ENCODE assay signal across 8 cellular contexts in genomic region chr12:122021193-122021821, GRCh38. TPM values are rescaled to one million over a fixed set of nuclear protein-coding genes. Genes with fewer than 3 reads are reported as not detected.
DNase-seq lines count a peak whose midpoint lies in the region; ATAC-seq, FAIRE-seq and TF ChIP-seq lines count a peak whose summit lies in the region.

No MANE protein-coding gene starts in this region.

- no peak overlapping the region for H3K27ac ChIP-seq in astrocyte (ENCODE audit: low read depth, low read length)
- H3K27ac ChIP-seq in skin epidermis, result peak overlapping the region in 13 of 21 experiments; percentile 17 to 87 (median 52)

- H3K4me3 ChIP-seq in MG63, result peak overlapping the region; percentile 54
- peak overlapping the region; percentile 62 for H3K4me3 ChIP-seq in astrocyte (ENCODE audit: insufficient read depth, low read depth, low read length)
- H3K4me3 ChIP-seq in iPS-15b (ENCODE audit: low read depth, low read length), result peak overlapping the region; percentile 55
- peak overlapping the region; percentile 48 to 78 (median 57) for H3K4me3 ChIP-seq in skin epidermis

- peak overlapping the region; percentile 88 for H3K4me3 Mint-ChIP-seq in astrocyte (ENCODE audit: unreplicated experiment)

- ATAC-seq in HG03139 (IDR thresholded peaks at IDR 0.05; ENCODE audit: unreplicated experiment), result no peak
- ATAC-seq in HG02642 (IDR thresholded peaks at IDR 0.05; ENCODE audit: poor library complexity, unreplicated experiment), result no peak
- ATAC-seq in activated CD4-positive, CD25-positive, alpha-beta regulatory T cell treated with anti-CD3 and anti-CD28 coated beads, Interleukin-2, amount 50 U/mL, for 24 hours, result no peak

- peak overlapping the region; percentile 87 for H2AFZ ChIP-seq in astrocyte (ENCODE audit: low read depth, low read length)

- H3K27ac Mint-ChIP-seq in astrocyte (ENCODE audit: unreplicated experiment), result no peak overlapping the region

- peaks cover 10% of the 10 kb centered on the region for H3K9me3 Mint-ChIP-seq in astrocyte (ENCODE audit: unreplicated experiment)

- peaks cover 3% of the 10 kb centered on the region for H3K4me1 Mint-ChIP-seq in astrocyte (ENCODE audit: low read depth, unreplicated experiment)

- no peaks in the 10 kb centered on the region for H3K27me3 ChIP-seq in MG63
- no peaks in the 10 kb centered on the region for H3K27me3 ChIP-seq in astrocyte (ENCODE audit: insufficient read depth, low read length)
- H3K27me3 ChIP-seq in iPS-15b (ENCODE audit: control insufficient read depth, insufficient read depth, low read length), result peaks cover 18% of the 10 kb centered on the region

- H3K9me3 ChIP-seq in MG63, result 0 out of 2 replicates have a peak, but pooled peaks cover 2% of the 10 kb centered on the region
- H3K9me3 ChIP-seq in astrocyte (ENCODE audit: insufficient read depth, low read depth, low read length), result no peaks in the 10 kb centered on the region
- H3K9me3 ChIP-seq in iPS-15b (ENCODE audit: control insufficient read depth, insufficient read depth, low read length), result no peaks in the 10 kb centered on the region

- H4K20me1 ChIP-seq in astrocyte (ENCODE audit: insufficient read depth, low read length), result peaks cover 1% of the 10 kb centered on the region

- peaks cover 15% of the 10 kb centered on the region for H3K79me2 ChIP-seq in astrocyte (ENCODE audit: insufficient read depth, low read length)

- TF ChIP-seq CTCF in astrocyte (IDR thresholded peaks at IDR 0.05; ENCODE audit: insufficient read depth, low read depth, low read length), result no peak

- peaks cover 23% of the 10 kb centered on the region for H3K4me1 ChIP-seq in astrocyte (ENCODE audit: insufficient read depth, low read length)
- peaks cover 5% of the 10 kb centered on the region for H3K4me1 ChIP-seq in iPS-15b (ENCODE audit: control insufficient read depth, insufficient read depth, low read length)

- H3K9ac ChIP-seq in astrocyte (ENCODE audit: low read length) (peak overlapping the region; percentile 75), iPS-15b (ENCODE audit: low read depth, low read length) (no peak overlapping the region)

- H3K36me3 ChIP-seq in MG63 (no peaks in the 10 kb centered on the region), astrocyte (ENCODE audit: insufficient read depth, low read length) (no peaks in the 10 kb centered on the region), iPS-15b (ENCODE audit: control insufficient read depth, insufficient read depth, low read length) (no peaks in the 10 kb centered on the region)

- DNase-seq in EL, result peak; percentile 45
- DNase-seq in MG63, result peak; percentile 27
- DNase-seq in astrocyte (ENCODE audit: low read depth), result no peak

- no peaks in the 10 kb centered on the region for H3K36me3 Mint-ChIP-seq in astrocyte (ENCODE audit: low read depth, unreplicated experiment)

- H3K4me2 ChIP-seq in astrocyte (ENCODE audit: low read length), result peak overlapping the region; percentile 91

- peaks cover 10% of the 10 kb centered on the region for H3K27me3 Mint-ChIP-seq in astrocyte (ENCODE audit: low read depth, unreplicated experiment)

- FAIRE-seq in astrocyte (lab: Jason Lieb, UNC), result no peak

RNA-seq across cellular contexts. Expression of gene BCL7A, which starts 0.4 kb away (rescaled TPM):
- total RNA-seq in MG63 (2014; rRNA removed; shearing (Covaris generic); ENCODE audit: low replicate concordance), result 1.8 and 2.4 TPM in 2 replicates
- 8.5 and 9.6 TPM in 2 replicates for total RNA-seq in astrocyte

RNA-seq across cellular contexts. Expression of gene MLXIP, which starts 57.2 kb away (rescaled TPM):
- 3.5 and 4.0 TPM in 2 replicates for total RNA-seq in MG63 (2014; rRNA removed; shearing (Covaris generic); ENCODE audit: low replicate concordance)
- 62.5 and 73.4 TPM in 2 replicates for total RNA-seq in astrocyte

Comparison
In these comparisons a context has a peak if more than half of its experiments do, and no peak if none do; other contexts are left out.
1. RNA of gene MLXIP, which starts 57.2 kb away (total RNA-seq): 62.5 to 73.4 TPM in astrocyte; 3.5 to 4.0 TPM in MG63; every median in the first group is over 10 times any median in the second.
2. Peak in every context shown above with its lines, with median percentiles within 50 percentile points of each other: H3K4me3 ChIP-seq.